ENCODE assay signal across 30 cellular contexts in the genomic region with DNA sequence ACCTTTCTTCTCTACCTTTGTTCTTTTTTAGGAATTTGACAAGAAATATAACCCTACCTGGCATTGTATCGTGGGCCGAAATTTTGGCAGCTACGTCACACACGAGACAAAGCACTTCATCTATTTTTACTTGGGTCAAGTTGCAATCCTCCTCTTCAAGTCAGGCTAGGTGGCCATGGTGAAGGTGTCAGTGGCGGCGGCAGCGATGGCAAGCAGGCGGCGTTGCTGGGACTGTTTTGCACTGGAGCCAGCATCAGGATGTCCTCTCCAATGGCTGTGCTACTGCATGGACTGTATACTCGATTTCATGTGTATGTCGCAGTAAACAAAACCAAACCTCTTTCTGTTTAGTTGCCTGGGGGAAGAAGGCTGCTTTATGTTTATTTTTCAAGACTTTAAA. TPM values are rescaled to one million over a fixed set of nuclear protein-coding genes. Genes with fewer than 3 reads are reported as not detected.
A peak's percentile ranks its signal among the peaks of the same experiment; 100 is the strongest.
DNase-seq lines count a peak whose midpoint lies in the region; ATAC-seq and TF ChIP-seq lines count a peak whose summit lies in the region.
"Had no signal": no experiment of that assay in that cellular context is flagged by ENCODE, and none has a peak within 500 bp of the region (broad histone marks: within the 10 kb centered on the region; RNA-seq: fewer than 3 reads in every experiment).

No MANE protein-coding gene starts in this region.

- H3K27me3 Mint-ChIP-seq in brain = peaks cover 8% of the 10 kb centered on the region
- H3K27me3 Mint-ChIP-seq in memory B cell = no peaks in the 10 kb centered on the region
- H3K27me3 Mint-ChIP-seq in stimulated activated naive B cell treated with anti-CD40 and anti-IgM and Interleukin-4, amounts not matched to agents 10 μg/mL and 1 μg/mL and 100 μg/mL, for 72 hours = no peaks in the 10 kb centered on the region
- H3K27me3 Mint-ChIP-seq in naive thymus-derived CD4-positive, alpha-beta T cell = no peaks in the 10 kb centered on the region
- H3K27me3 Mint-ChIP-seq: effector memory CD8-positive, alpha-beta T cell; naive B cell; T-cell had no signal

- 55 to 61% (median 60%) methylated on average over 11 of the region's 11 CpGs for WGBS in heart left ventricle, 4 donors

- H3K27ac ChIP-seq in heart left ventricle = peak overlapping the region in 1 of 12 donors; percentile 5
- H3K27ac ChIP-seq in naive thymus-derived CD4-positive, alpha-beta T cell (ENCODE audit: low read depth, low read length) = no peak overlapping the region
- H3K27ac ChIP-seq: brain microvascular endothelial cell, colonic mucosa, pancreas, SJSA1 had no signal

- peaks cover 90% of the 10 kb centered on the region for H3K36me3 Mint-ChIP-seq in brain
- H3K36me3 Mint-ChIP-seq in memory B cell = peaks cover 33% of the 10 kb centered on the region
- peaks cover 35 to 74% of the 10 kb centered on the region in 2 donors for H3K36me3 Mint-ChIP-seq in stimulated activated naive B cell treated with anti-CD40 and anti-IgM and Interleukin-4, amounts not matched to agents 10 μg/mL and 1 μg/mL and 100 μg/mL, for 72 hours
- H3K36me3 Mint-ChIP-seq in naive thymus-derived CD4-positive, alpha-beta T cell = peaks cover 13 to 47% (median 27%) of the 10 kb centered on the region in 5 donors

- TF ChIP-seq CTCF in heart left ventricle (IDR thresholded peaks at IDR 0.05) (peak in 3 of 12 donors; percentile 13 to 25 (median 15)), brain (conservative IDR thresholded peaks at IDR 0.05) (no peak)

- ATAC-seq in heart left ventricle = peak in 3 of 4 donors; percentile 35 to 41 (median 37)
- no peak for ATAC-seq in memory B cell (ENCODE audit: low read depth)
- no peak for ATAC-seq in stimulated activated naive B cell treated with anti-CD40 and anti-IgM and Interleukin-4, amounts not matched to agents 10 μg/mL and 1 μg/mL and 100 μg/mL, for 72 hours (replicated peaks)
- ATAC-seq in GM21423 (IDR thresholded peaks at IDR 0.05; ENCODE audit: unreplicated experiment) = no peak
- ATAC-seq in naive thymus-derived CD4-positive, alpha-beta T cell = no peak
- ATAC-seq: activated T-cell treated with anti-CD3 and anti-CD28 coated beads, Interleukin-2, amount 50 U/mL, for 72 hours; effector memory CD8-positive, alpha-beta T cell; left lobe of liver; pancreas; T-cell had no signal

- POLR2A ChIA-PET in naive thymus-derived CD4-positive, alpha-beta T cell (lab: Charles Lee) = interaction anchor here (0.8 kb wide), 1 partner anchor 37 kb away, joined by 3 read pairs; no protein-coding TSS in a partner anchor

- H3K27ac Mint-ChIP-seq in brain = peak overlapping the region in 3 of 5 experiments; percentile 48 to 86 (median 71)
- H3K27ac Mint-ChIP-seq in memory B cell = peak overlapping the region; percentile 43
- H3K27ac Mint-ChIP-seq in stimulated activated naive B cell treated with anti-CD40 and anti-IgM and Interleukin-4, amounts not matched to agents 10 μg/mL and 1 μg/mL and 100 μg/mL, for 72 hours = peak overlapping the region; percentile 31
- H3K27ac Mint-ChIP-seq in naive thymus-derived CD4-positive, alpha-beta T cell = peak overlapping the region in 2 of 9 donors; percentile 2 to 35

- intact Hi-C loops in heart left ventricle (cut with DNase I) = loop anchor here in 8 of 10 donors (5.0 to 10.0 kb wide), 4 partner anchors 82 to 1114 kb away; partner anchors contain the start of genes MRPS23 (in 7 of the 8), SRSF1 (in 2 of the 8) and SCPEP1 (in 1 of the 8)
- intact Hi-C loops in cardiac septum (cut with DNase I) = no loop called here
- intact Hi-C loops in naive thymus-derived CD4-positive, alpha-beta T cell (cut with micrococcal nuclease) = loop anchor here (10.0 kb wide), 2 partner anchors 834 to 1004 kb away; partner anchors contain the start of genes AKAP1 (in 1 of the 2) and MSI2 (in 1 of the 2)

- H3K9me3 Mint-ChIP-seq in brain = no peaks in the 10 kb centered on the region
- no peaks in the 10 kb centered on the region for H3K9me3 Mint-ChIP-seq in memory B cell
- no peaks in the 10 kb centered on the region for H3K9me3 Mint-ChIP-seq in stimulated activated naive B cell treated with anti-CD40 and anti-IgM and Interleukin-4, amounts not matched to agents 10 μg/mL and 1 μg/mL and 100 μg/mL, for 72 hours
- H3K9me3 Mint-ChIP-seq in naive thymus-derived CD4-positive, alpha-beta T cell = peaks cover 0 to 2% (median 0%) of the 10 kb centered on the region in 11 donors
- H3K9me3 Mint-ChIP-seq: activated naive CD4-positive, alpha-beta T cell treated with anti-CD3 and anti-CD28 coated beads for 36 hours; activated T-cell treated with anti-CD3 and anti-CD28 coated beads, Interleukin-2, amount 50 U/mL, for 72 hours; effector memory CD8-positive, alpha-beta T cell; H9; immature natural killer cell; naive B cell; T-cell had no signal

- DNase-seq in heart left ventricle (no peak), cardiac septum (ENCODE audit: low spot score) (no peak), memory B cell (ENCODE audit: low spot score in 2 of 2) (no peak), NOMO-1 treated with DMSO at 0.1 percent for 48 hours (lab: John Stamatoyannopoulos, UW; ENCODE audit: unreplicated experiment) (no peak)
- DNase-seq in stimulated activated naive B cell treated with anti-CD40 and anti-IgM and Interleukin-4, amounts not matched to agents 10 μg/mL and 1 μg/mL and 100 μg/mL, for 72 hours = no peak
- no peak for DNase-seq in naive thymus-derived CD4-positive, alpha-beta T cell
- DNase-seq: activated naive CD4-positive, alpha-beta T cell treated with anti-CD3 and anti-CD28 coated beads for 36 hours; activated T-cell treated with anti-CD3 and anti-CD28 coated beads, Interleukin-2, amount 50 U/mL, for 72 hours; adrenal gland; brain microvascular endothelial cell; colonic mucosa; effector memory CD8-positive, alpha-beta T cell; foreskin fibroblast; H9; immature natural killer cell; naive B cell; NCI-H1105 treated with DMSO at 0.1 percent for 48 hours; NCI-H2029; NCI-H524 treated with DMSO at 0.1 percent for 48 hours; NK-92 treated with Interleukin-12 subunit alpha and Interleukin-12 subunit beta, amount 100 ng/mL, for 24 hours; pancreas; stimulated activated CD4-positive, alpha-beta T cell treated with anti-CD3 and anti-CD28 coated beads, Interleukin-2, amount 100 ng/mL, for 24 hours; T-cell had no signal

- TF ChIP-seq POLR2A in heart left ventricle (IDR thresholded peaks at IDR 0.05) = no peak

- peaks cover 5 to 63% (median 37%) of the 10 kb centered on the region in 12 donors for H3K4me1 ChIP-seq in heart left ventricle
- H3K4me1 ChIP-seq in naive thymus-derived CD4-positive, alpha-beta T cell (ENCODE audit: control insufficient read depth in 2 of 2, insufficient read depth in 2 of 2, low read length in 2 of 2) = peaks cover 17 to 33% of the 10 kb centered on the region in 2 donors

- H3K4me3 Mint-ChIP-seq in brain = peak overlapping the region; percentile 23 to 92 (median 44)
- H3K4me3 Mint-ChIP-seq in memory B cell = no peak overlapping the region
- no peak overlapping the region for H3K4me3 Mint-ChIP-seq in stimulated activated naive B cell treated with anti-CD40 and anti-IgM and Interleukin-4, amounts not matched to agents 10 μg/mL and 1 μg/mL and 100 μg/mL, for 72 hours
- no peak overlapping the region for H3K4me3 Mint-ChIP-seq in naive thymus-derived CD4-positive, alpha-beta T cell
- H3K4me3 Mint-ChIP-seq: activated naive CD4-positive, alpha-beta T cell treated with anti-CD3 and anti-CD28 coated beads for 36 hours; activated T-cell treated with anti-CD3 and anti-CD28 coated beads, Interleukin-2, amount 50 U/mL, for 72 hours; effector memory CD8-positive, alpha-beta T cell; H9; immature natural killer cell; naive B cell; T-cell had no signal

- H3K27me3 ChIP-seq in heart left ventricle = no peaks in the 10 kb centered on the region
- H3K27me3 ChIP-seq in naive thymus-derived CD4-positive, alpha-beta T cell (ENCODE audit: control insufficient read depth in 2 of 2, insufficient read depth in 2 of 2, low read length in 2 of 2) = no peaks in the 10 kb centered on the region
- H3K27me3 ChIP-seq: adrenal gland, brain microvascular endothelial cell, colonic mucosa, pancreas, SJSA1 had no signal

- H3K36me3 ChIP-seq in heart left ventricle = peaks cover 0 to 90% (median 73%) of the 10 kb centered on the region in 9 donors
- H3K36me3 ChIP-seq in naive thymus-derived CD4-positive, alpha-beta T cell (ENCODE audit: control insufficient read depth in 2 of 3, insufficient read depth in 3 of 3, low read length in 3 of 3) = peaks cover 3 to 94% (median 40%) of the 10 kb centered on the region in 3 experiments

- CTCF ChIA-PET in naive thymus-derived CD4-positive, alpha-beta T cell (lab: Charles Lee) = no interaction called here

- H3K4me1 Mint-ChIP-seq in brain (peaks cover 75% of the 10 kb centered on the region), memory B cell (peaks cover 38% of the 10 kb centered on the region)
- peaks cover 29 to 55% of the 10 kb centered on the region in 2 donors for H3K4me1 Mint-ChIP-seq in stimulated activated naive B cell treated with anti-CD40 and anti-IgM and Interleukin-4, amounts not matched to agents 10 μg/mL and 1 μg/mL and 100 μg/mL, for 72 hours
- H3K4me1 Mint-ChIP-seq in naive thymus-derived CD4-positive, alpha-beta T cell = peaks cover 46 to 78% (median 65%) of the 10 kb centered on the region in 7 donors

- no peak overlapping the region for H3K4me3 ChIP-seq in heart left ventricle
- H3K4me3 ChIP-seq in naive thymus-derived CD4-positive, alpha-beta T cell (ENCODE audit: low read length) = no peak overlapping the region
- H3K4me3 ChIP-seq: adrenal gland, colonic mucosa, pancreas, SJSA1 had no signal

- no peaks in the 10 kb centered on the region for H3K9me3 ChIP-seq in heart left ventricle
- H3K9me3 ChIP-seq in naive thymus-derived CD4-positive, alpha-beta T cell (ENCODE audit: control insufficient read depth in 2 of 3, low read length in 3 of 3) = no peaks in the 10 kb centered on the region
- H3K9me3 ChIP-seq: adrenal gland, colonic mucosa, pancreas, SJSA1 had no signal

RNA-seq across cellular contexts. Expression of gene DYNLL2, which starts 5.9 kb away (rescaled TPM):
- total RNA-seq in heart left ventricle = 100 to 1,000 TPM in 1 of 9 donors, 10 to 100 TPM in 8; 41.4 to 102 (median 74.0) TPM
- polyA plus RNA-seq in heart left ventricle = 10 to 100 TPM; 70.8 to 89.4 TPM
- total RNA-seq in cardiac septum = 79.4 TPM
- 99.4 TPM for polyA plus RNA-seq in brain (ENCODE audit: insufficient read depth, low read depth, low replicate concordance)
- total RNA-seq in naive thymus-derived CD4-positive, alpha-beta T cell = 10 to 100 TPM; 30.1 to 39.1 (median 35.1) TPM
- polyA plus RNA-seq in naive thymus-derived CD4-positive, alpha-beta T cell = 1 to 10 TPM in 1 of 2 donors, under 1 TPM in 1; 0.55 to 1.6 TPM

RNA-seq across cellular contexts. Expression of gene OR4D1, which starts 59.1 kb away (rescaled TPM):
- total RNA-seq in heart left ventricle = not detected
- not detected for polyA plus RNA-seq in heart left ventricle
- not detected for total RNA-seq in cardiac septum
- not detected for polyA plus RNA-seq in brain (ENCODE audit: insufficient read depth, low read depth, low replicate concordance)
- 1 to 10 TPM in 4 of 5 experiments, under 1 TPM in 1; 0.41 to 2.5 (median 1.3) TPM for total RNA-seq in naive thymus-derived CD4-positive, alpha-beta T cell
- polyA plus RNA-seq in naive thymus-derived CD4-positive, alpha-beta T cell = 1 to 10 TPM; 2.5 to 3.3 TPM
- total RNA-seq: adrenal gland, colonic mucosa, left lobe of liver, M059J, pancreas, ureter had no signal
- polyA plus RNA-seq: BJ, pancreas had no signal

Comparison
In these comparisons a context has a peak if more than half of its experiments do, and no peak if none do; other contexts are left out.
1. ATAC-seq: peak in heart left ventricle (3 of 4); none in memory B cell (single experiment), stimulated activated naive B cell treated with anti-CD40 and anti-IgM and Interleukin-4, amounts not matched to agents 10 μg/mL and 1 μg/mL and 100 μg/mL, for 72 hours (0 of 2), GM21423 (single experiment) and naive thymus-derived CD4-positive, alpha-beta T cell (single experiment).
2. H3K4me3 Mint-ChIP-seq: peak in brain (5 of 5); none in memory B cell (single experiment), stimulated activated naive B cell treated with anti-CD40 and anti-IgM and Interleukin-4, amounts not matched to agents 10 μg/mL and 1 μg/mL and 100 μg/mL, for 72 hours (0 of 2) and naive thymus-derived CD4-positive, alpha-beta T cell (0 of 10).